In genomic region chr7:158411232-158411950, GRCh38 we compare ENCODE assay signal across 22 cellular contexts.
"Had no signal": no experiment of that assay in that cellular context is flagged by ENCODE, and none has a peak within 500 bp of the region (broad histone marks: within the 10 kb centered on the region; RNA-seq: fewer than 3 reads in every experiment).

No MANE protein-coding gene starts in this region.

- H3K4me3 ChIP-seq: colonic mucosa, gastrocnemius medialis, hepatocyte, right lobe of liver, testis, transverse colon had no signal

- H3K9me3 ChIP-seq: colonic mucosa, gastrocnemius medialis, right lobe of liver, testis, transverse colon had no signal

- H3K36me3 ChIP-seq: colonic mucosa, gastrocnemius medialis, right lobe of liver, transverse colon had no signal

- H3K4me1 ChIP-seq: colonic mucosa, gastrocnemius medialis, right lobe of liver, testis had no signal

- H3K4me2 ChIP-seq: hepatocyte had no signal

- ATAC-seq: gastrocnemius medialis, left colon, T-cell had no signal

- H3K27me3 ChIP-seq: colonic mucosa, gastrocnemius medialis, hepatocyte, right lobe of liver, testis, transverse colon had no signal

- H2AFZ ChIP-seq: hepatocyte had no signal

- H3K27ac ChIP-seq: colonic mucosa, gastrocnemius medialis, hepatocyte, right lobe of liver, testis, transverse colon had no signal

- DNase-seq: activated CD4-positive, alpha-beta T cell treated with anti-CD3 and anti-CD28 coated beads for 48 hours; activated CD4-positive, alpha-beta T cell treated with anti-CD3 and anti-CD28 coated beads, Interleukin-2, amount 50 U/mL, for 48 hours; activated CD8-positive, alpha-beta memory T cell treated with anti-CD3 and anti-CD28 coated beads for 24 hours; activated gamma-delta T cell; activated naive CD4-positive, alpha-beta T cell treated with anti-CD3 and anti-CD28 coated beads, Interleukin-2, amount 10 ng/mL, durations not matched to agents 7 days and 5 days; amygdala; colonic mucosa; effector CD8-positive, alpha-beta T cell; gastrocnemius medialis; islet precursor cell; left colon; midbrain; naive thymus-derived CD4-positive, alpha-beta T cell; occipital lobe; small intestine; stimulated activated CD4-positive, alpha-beta T cell treated with anti-CD3 and anti-CD28 coated beads, Interleukin-2, amount 100 ng/mL, for 24 hours; stimulated activated naive B cell treated with anti-CD40 and anti-IgM and Interleukin-4, amounts not matched to agents 10 μg/mL and 1 μg/mL and 100 μg/mL, for 72 hours; T-cell; testis; transverse colon had no signal

- H3K79me2 ChIP-seq: hepatocyte had no signal
